ENCODE assay signal across 1 cellular context in the genomic region with DNA sequence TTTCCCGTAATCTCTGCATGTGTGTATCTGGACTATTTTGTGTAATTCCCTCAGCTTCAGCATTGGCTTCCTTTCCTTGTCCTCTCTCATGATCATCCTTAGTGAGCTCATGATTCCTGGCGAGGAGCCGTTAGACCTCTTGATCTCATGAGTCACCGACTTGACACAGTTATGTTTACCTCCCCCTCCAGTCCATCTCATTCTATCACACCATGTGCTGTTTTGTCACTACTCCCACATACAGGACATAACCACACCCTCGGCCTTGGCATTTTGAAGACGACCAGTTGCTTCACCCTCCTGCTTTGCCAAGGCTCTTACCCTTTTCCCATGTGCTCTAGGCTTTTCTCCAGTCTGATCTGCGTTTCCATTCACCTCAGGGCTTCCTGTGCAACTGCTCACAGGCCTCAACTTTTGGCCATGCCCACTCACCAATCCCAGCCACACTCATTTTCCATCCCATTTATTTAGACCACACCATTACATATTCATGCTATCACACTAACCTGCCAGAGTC.
TF ChIP-seq lines count a peak whose summit lies in the region.

No MANE protein-coding gene starts in this region.

TF ChIP-seq in HEK293, 187 proteins besides CTCF, POLR2A, EP300 and RAD21 (continued from another document):
- TF ChIP-seq, protein P1, sequence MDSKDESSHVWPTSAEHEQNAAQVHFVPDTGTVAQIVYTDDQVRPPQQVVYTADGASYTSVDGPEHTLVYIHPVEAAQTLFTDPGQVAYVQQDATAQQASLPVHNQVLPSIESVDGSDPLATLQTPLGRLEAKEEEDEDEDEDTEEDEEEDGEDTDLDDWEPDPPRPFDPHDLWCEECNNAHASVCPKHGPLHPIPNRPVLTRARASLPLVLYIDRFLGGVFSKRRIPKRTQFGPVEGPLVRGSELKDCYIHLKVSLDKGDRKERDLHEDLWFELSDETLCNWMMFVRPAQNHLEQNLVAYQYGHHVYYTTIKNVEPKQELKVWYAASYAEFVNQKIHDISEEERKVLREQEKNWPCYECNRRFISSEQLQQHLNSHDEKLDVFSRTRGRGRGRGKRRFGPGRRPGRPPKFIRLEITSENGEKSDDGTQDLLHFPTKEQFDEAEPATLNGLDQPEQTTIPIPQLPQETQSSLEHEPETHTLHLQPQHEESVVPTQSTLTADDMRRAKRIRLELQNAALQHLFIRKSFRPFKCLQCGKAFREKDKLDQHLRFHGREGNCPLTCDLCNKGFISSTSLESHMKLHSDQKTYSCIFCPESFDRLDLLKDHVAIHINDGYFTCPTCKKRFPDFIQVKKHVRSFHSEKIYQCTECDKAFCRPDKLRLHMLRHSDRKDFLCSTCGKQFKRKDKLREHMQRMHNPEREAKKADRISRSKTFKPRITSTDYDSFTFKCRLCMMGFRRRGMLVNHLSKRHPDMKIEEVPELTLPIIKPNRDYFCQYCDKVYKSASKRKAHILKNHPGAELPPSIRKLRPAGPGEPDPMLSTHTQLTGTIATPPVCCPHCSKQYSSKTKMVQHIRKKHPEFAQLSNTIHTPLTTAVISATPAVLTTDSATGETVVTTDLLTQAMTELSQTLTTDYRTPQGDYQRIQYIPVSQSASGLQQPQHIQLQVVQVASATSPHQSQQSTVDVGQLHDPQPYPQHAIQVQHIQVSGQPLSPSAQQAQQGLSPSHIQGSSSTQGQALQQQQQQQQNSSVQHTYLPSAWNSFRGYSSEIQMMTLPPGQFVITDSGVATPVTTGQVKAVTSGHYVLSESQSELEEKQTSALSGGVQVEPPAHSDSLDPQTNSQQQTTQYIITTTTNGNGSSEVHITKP (tag by site-specific recombination; IDR thresholded peaks at IDR 0.05): peak; percentile 49; the same call in 1 of the 2 replicates
- TF ChIP-seq KLF8 (tag by site-specific recombination; IDR thresholded peaks at IDR 0.05): no peak
- TF ChIP-seq, protein P2, sequence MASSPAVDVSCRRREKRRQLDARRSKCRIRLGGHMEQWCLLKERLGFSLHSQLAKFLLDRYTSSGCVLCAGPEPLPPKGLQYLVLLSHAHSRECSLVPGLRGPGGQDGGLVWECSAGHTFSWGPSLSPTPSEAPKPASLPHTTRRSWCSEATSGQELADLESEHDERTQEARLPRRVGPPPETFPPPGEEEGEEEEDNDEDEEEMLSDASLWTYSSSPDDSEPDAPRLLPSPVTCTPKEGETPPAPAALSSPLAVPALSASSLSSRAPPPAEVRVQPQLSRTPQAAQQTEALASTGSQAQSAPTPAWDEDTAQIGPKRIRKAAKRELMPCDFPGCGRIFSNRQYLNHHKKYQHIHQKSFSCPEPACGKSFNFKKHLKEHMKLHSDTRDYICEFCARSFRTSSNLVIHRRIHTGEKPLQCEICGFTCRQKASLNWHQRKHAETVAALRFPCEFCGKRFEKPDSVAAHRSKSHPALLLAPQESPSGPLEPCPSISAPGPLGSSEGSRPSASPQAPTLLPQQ (tag by site-specific recombination; IDR thresholded peaks at IDR 0.05): 0 out of 2 replicates have a peak, but pooled peaks have one; percentile 41
- peak; percentile 73 for TF ChIP-seq ZNF600 (tag by site-specific recombination; IDR thresholded peaks at IDR 0.05)
- TF ChIP-seq ZFHX2 (tag by site-specific recombination; conservative IDR thresholded peaks at IDR 0.05): peak; percentile 70
- TF ChIP-seq, protein P3, sequence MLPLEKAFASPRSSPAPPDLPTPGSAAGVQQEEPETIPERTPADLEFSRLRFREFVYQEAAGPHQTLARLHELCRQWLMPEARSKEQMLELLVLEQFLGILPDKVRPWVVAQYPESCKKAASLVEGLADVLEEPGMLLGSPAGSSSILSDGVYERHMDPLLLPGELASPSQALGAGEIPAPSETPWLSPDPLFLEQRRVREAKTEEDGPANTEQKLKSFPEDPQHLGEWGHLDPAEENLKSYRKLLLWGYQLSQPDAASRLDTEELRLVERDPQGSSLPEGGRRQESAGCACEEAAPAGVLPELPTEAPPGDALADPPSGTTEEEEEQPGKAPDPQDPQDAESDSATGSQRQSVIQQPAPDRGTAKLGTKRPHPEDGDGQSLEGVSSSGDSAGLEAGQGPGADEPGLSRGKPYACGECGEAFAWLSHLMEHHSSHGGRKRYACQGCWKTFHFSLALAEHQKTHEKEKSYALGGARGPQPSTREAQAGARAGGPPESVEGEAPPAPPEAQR (tag by site-specific recombination; IDR thresholded peaks at IDR 0.05): no peak
- TF ChIP-seq ZBTB21 (tag by site-specific recombination; IDR thresholded peaks at IDR 0.05): peak; percentile 59
- no peak for TF ChIP-seq SP2 (tag by site-specific recombination; IDR thresholded peaks at IDR 0.05)
- TF ChIP-seq ZNF366 (tag by site-specific recombination; conservative IDR thresholded peaks at IDR 0.05): peak; percentile 33; the same call in 1 of the 2 replicates
- no peak for TF ChIP-seq ZBTB8A (tag by site-specific recombination; IDR thresholded peaks at IDR 0.05)
- 0 out of 2 replicates have a peak, but pooled peaks have one; percentile 16 for TF ChIP-seq SP3 (tag by site-specific recombination; IDR thresholded peaks at IDR 0.05)
- TF ChIP-seq IKZF3 (tag by site-specific recombination; IDR thresholded peaks at IDR 0.05): no peak
- no peak for TF ChIP-seq KLF1 (tag by site-specific recombination; IDR thresholded peaks at IDR 0.05)
- no peak for TF ChIP-seq YY1 (tag by site-specific recombination; IDR thresholded peaks at IDR 0.05)
- TF ChIP-seq ZNF629 (tag by site-specific recombination; IDR thresholded peaks at IDR 0.05): peak; percentile 81
- TF ChIP-seq SCRT2 (tag by site-specific recombination; IDR thresholded peaks at IDR 0.05): peak; percentile 79
- TF ChIP-seq ZNF184 (tag by site-specific recombination; IDR thresholded peaks at IDR 0.05): no peak
- TF ChIP-seq ZNF747 (tag by site-specific recombination; IDR thresholded peaks at IDR 0.05): no peak
- TF ChIP-seq EGR2 (tag by site-specific recombination; IDR thresholded peaks at IDR 0.05; ENCODE audit: low read depth): peak; percentile 38; the same call in 1 of the 2 replicates
